19 cellular contexts compared by ENCODE assay signal in the genomic region with DNA sequence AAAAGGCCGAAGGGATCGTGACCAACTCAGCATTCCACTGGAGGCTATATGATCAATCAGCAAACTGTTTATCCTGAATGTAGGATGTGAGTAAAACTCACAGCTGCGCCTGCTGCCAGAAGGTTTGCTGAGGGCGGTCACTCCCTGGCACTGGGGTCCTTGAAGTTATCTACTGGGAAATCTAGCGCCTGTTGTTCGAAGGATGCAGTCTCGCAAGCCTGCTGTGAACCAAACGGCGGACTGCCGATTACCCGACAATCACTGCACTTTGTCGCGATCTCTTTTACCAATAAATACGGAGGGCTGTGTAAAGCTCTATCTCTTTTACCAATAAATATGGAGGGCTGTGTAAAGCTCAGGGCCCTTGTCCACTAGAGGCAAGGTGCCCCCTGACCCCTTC.
"Had no signal": no experiment of that assay in that cellular context is flagged by ENCODE, and none has a peak within 500 bp of the region (broad histone marks: within the 10 kb centered on the region; RNA-seq: fewer than 3 reads in every experiment).

No MANE protein-coding gene starts in this region.

- H3K4me1 ChIP-seq: left ventricle myocardium inferior, parathyroid adenoma, right atrium auricular region, spleen, suprapubic skin, tibial nerve, vagina had no signal

- H3K27ac ChIP-seq: hepatocyte, left ventricle myocardium inferior, parathyroid adenoma, right atrium auricular region, spleen, suprapubic skin, tibial nerve, vagina had no signal

- H3K9me3 ChIP-seq: mucosa of descending colon, suprapubic skin, vagina had no signal

- H3K4me3 ChIP-seq: hepatocyte, left ventricle myocardium inferior, lung, mucosa of descending colon, right atrium auricular region, spleen, suprapubic skin, tibial nerve, vagina had no signal

- ATAC-seq: mucosa of descending colon; naive thymus-derived CD4-positive, alpha-beta T cell; natural killer cell treated with Interleukin-12 subunit alpha and Interleukin-12 subunit beta and Interleukin-15 and Interleukin-18, amount 100 ng/mL, for 72 hours; stimulated activated effector memory CD8-positive, alpha-beta T cell treated with anti-CD3 and anti-CD28 coated beads, Interleukin-12 subunit alpha, Interleukin-12 subunit beta, amount 100 ng/mL, for 72 hours had no signal

- H3K27me3 ChIP-seq: hepatocyte, right atrium auricular region, spleen, suprapubic skin, tibial nerve, vagina had no signal

- DNase-seq: islet precursor cell; left ventricle myocardium inferior; mesendoderm; midbrain; mucosa of descending colon; naive thymus-derived CD4-positive, alpha-beta T cell; small intestine; spleen; stimulated activated CD4-positive, alpha-beta T cell treated with anti-CD3 and anti-CD28 coated beads, Interleukin-4, amount 100 ng/mL, for 24 hours; stimulated activated naive CD4-positive, alpha-beta T cell had no signal
